17 cellular contexts compared by ENCODE assay signal in genomic region chr22:31919730-31920129, GRCh38. TPM values are rescaled to one million over a fixed set of nuclear protein-coding genes. Genes with fewer than 3 reads are reported as not detected.
DNase-seq lines count a peak whose midpoint lies in the region; ATAC-seq lines count a peak whose summit lies in the region.
"Had no signal": no experiment of that assay in that cellular context is flagged by ENCODE, and none has a peak within 500 bp of the region (broad histone marks: within the 10 kb centered on the region; RNA-seq: fewer than 3 reads in every experiment).

No MANE protein-coding gene starts in this region.

- no peak overlapping the region for H4K8ac ChIP-seq in neuronal stem cell (ENCODE audit: low read depth, low read length)

- H2BK5ac ChIP-seq in neuronal stem cell (ENCODE audit: low read length) = no peak overlapping the region

- H3K36me3 Mint-ChIP-seq in activated T-helper 17 cell treated with anti-CD3 and anti-CD28 coated beads, Interleukin-2, amount 50 U/mL, for 72 hours (ENCODE audit: low read depth) = no peaks in the 10 kb centered on the region
- H3K36me3 Mint-ChIP-seq: CD4-positive, CD25-positive, alpha-beta regulatory T cell; CD8-positive, alpha-beta memory T cell had no signal

- intact Hi-C loops in left ventricle myocardium superior (cut with micrococcal nuclease) = no loop called here

- peak overlapping the region; percentile 15 for H3K18ac ChIP-seq in neuronal stem cell (ENCODE audit: low read length)

- H3K9ac ChIP-seq in neuronal stem cell (ENCODE audit: low read depth, low read length, poor library complexity) = no peak overlapping the region

- H3K4me1 ChIP-seq in neuronal stem cell (ENCODE audit: control insufficient read depth in 2 of 2, insufficient read depth in 1 of 2, low read depth in 1 of 2, low read length in 2 of 2) = peaks cover 0 to 9% of the 10 kb centered on the region in 2 donors
- H3K4me1 ChIP-seq: HAP-1 had no signal

- no peak for ATAC-seq in activated T-helper 17 cell treated with anti-CD3 and anti-CD28 coated beads, Interleukin-2, amount 50 U/mL, for 72 hours (replicated peaks)
- no peak for ATAC-seq in left ventricle myocardium superior
- ATAC-seq: GM12878 had no signal

- H2BK15ac ChIP-seq in neuronal stem cell (ENCODE audit: low read length) = no peak overlapping the region

- H3K4me3 ChIP-seq in neuronal stem cell (ENCODE audit: low read length in 2 of 2) = no peak overlapping the region
- H3K4me3 ChIP-seq: GM12878, HAP-1 had no signal

- no peak overlapping the region for H2BK120ac ChIP-seq in neuronal stem cell (ENCODE audit: low read depth, low read length)

- no peaks in the 10 kb centered on the region for H3K36me3 ChIP-seq in neuronal stem cell (replicated peaks in 1 of 2; ENCODE audit: control insufficient read depth in 2 of 2, insufficient read depth in 2 of 2, low read length in 2 of 2)
- H3K36me3 ChIP-seq: BE2C, HAP-1 had no signal

- no peak overlapping the region for H2AK5ac ChIP-seq in neuronal stem cell (ENCODE audit: low read depth, low read length)

- H3K27ac Mint-ChIP-seq in activated T-helper 17 cell treated with anti-CD3 and anti-CD28 coated beads, Interleukin-2, amount 50 U/mL, for 72 hours = peak overlapping the region; percentile 8
- H3K27ac Mint-ChIP-seq: CD4-positive, CD25-positive, alpha-beta regulatory T cell had no signal

- no peaks in the 10 kb centered on the region for H3K27me3 ChIP-seq in neuronal stem cell (ENCODE audit: control insufficient read depth in 3 of 3, insufficient read depth in 3 of 3, low read depth in 1 of 3, low read length in 3 of 3)
- H3K27me3 ChIP-seq: BE2C had no signal

- no CpG with 5 or more reads among the region's 3 CpGs for WGBS in neuronal stem cell (ENCODE audit: extremely low coverage in 2 of 2, insufficient read length in 2 of 2, insufficient replicate concordance in 1 of 2), 2 donors

- H3K23ac ChIP-seq in neuronal stem cell (ENCODE audit: low read depth, low read length, poor library complexity) = no peak overlapping the region

- H3K9me3 ChIP-seq in neuronal stem cell (replicated peaks in 1 of 2; ENCODE audit: control insufficient read depth in 2 of 2, insufficient read depth in 1 of 2, low read depth in 1 of 2, low read length in 2 of 2) = no peaks in the 10 kb centered on the region
- H3K9me3 ChIP-seq: BE2C, HAP-1 had no signal

- DNase-seq in neuronal stem cell (ENCODE audit: low spot score) (no peak), left ventricle myocardium superior (no peak), GM19238 (ENCODE audit: insufficient read length, low spot score) (no peak), activated gamma-delta T cell (lab: John Stamatoyannopoulos, UW) (no peak)
- DNase-seq: ACHN; BE2C; CD4-positive, CD25-positive, alpha-beta regulatory T cell; CD8-positive, alpha-beta memory T cell; COR-L47; DMS 273 treated with DMSO at 0.1 percent for 48 hours; DMS53; DND-41; EL had no signal

- no peak overlapping the region for H2BK12ac ChIP-seq in neuronal stem cell (ENCODE audit: low read length)

- H3K27ac ChIP-seq in cingulate gyrus (ENCODE audit: low read depth, low read length) (peak overlapping the region; percentile 2), neuronal stem cell (replicated peaks; ENCODE audit: low read length) (no peak overlapping the region)

- no peaks in the 10 kb centered on the region for H3K79me1 ChIP-seq in neuronal stem cell (ENCODE audit: low read depth, low read length)

- H3K9me3 Mint-ChIP-seq in activated T-helper 17 cell treated with anti-CD3 and anti-CD28 coated beads, Interleukin-2, amount 50 U/mL, for 72 hours = no peaks in the 10 kb centered on the region
- H3K9me3 Mint-ChIP-seq: CD4-positive, CD25-positive, alpha-beta regulatory T cell; CD8-positive, alpha-beta memory T cell had no signal

- no peak overlapping the region for H3K4me3 Mint-ChIP-seq in activated T-helper 17 cell treated with anti-CD3 and anti-CD28 coated beads, Interleukin-2, amount 50 U/mL, for 72 hours
- H3K4me3 Mint-ChIP-seq: CD4-positive, CD25-positive, alpha-beta regulatory T cell; CD8-positive, alpha-beta memory T cell had no signal

- H4K91ac ChIP-seq in neuronal stem cell (ENCODE audit: low read depth, low read length, poor library complexity) = no peak overlapping the region

- H2AFZ ChIP-seq in neuronal stem cell (ENCODE audit: low read length) = no peak overlapping the region

- H3K4me2 ChIP-seq in neuronal stem cell (ENCODE audit: insufficient read depth, low read length, poor library complexity, severe bottlenecking) = no peak overlapping the region

- peaks cover 3% of the 10 kb centered on the region for H3K27me3 Mint-ChIP-seq in activated T-helper 17 cell treated with anti-CD3 and anti-CD28 coated beads, Interleukin-2, amount 50 U/mL, for 72 hours

- no peak overlapping the region for H3K4ac ChIP-seq in neuronal stem cell (ENCODE audit: low read length)

- no peak overlapping the region for H3K14ac ChIP-seq in neuronal stem cell (ENCODE audit: low read length)

- peaks cover 17% of the 10 kb centered on the region for H3K4me1 Mint-ChIP-seq in activated T-helper 17 cell treated with anti-CD3 and anti-CD28 coated beads, Interleukin-2, amount 50 U/mL, for 72 hours

RNA-seq across cellular contexts. Expression of gene YWHAH, which starts 24.6 kb away (rescaled TPM):
- total RNA-seq in activated T-helper 17 cell treated with anti-CD3 and anti-CD28 coated beads, Interleukin-2, amount 50 U/mL, for 72 hours = 100 to 1,000 TPM; 168 to 211 TPM
- polyA plus RNA-seq in neuronal stem cell (2013, experiment 1 of 2) = 100.0 TPM
- polyA plus RNA-seq in neuronal stem cell (2013, experiment 2 of 2) = 101 TPM
- total RNA-seq in left ventricle myocardium superior = 60.4 TPM
